8 cellular contexts compared by ENCODE assay signal in the genomic region with DNA sequence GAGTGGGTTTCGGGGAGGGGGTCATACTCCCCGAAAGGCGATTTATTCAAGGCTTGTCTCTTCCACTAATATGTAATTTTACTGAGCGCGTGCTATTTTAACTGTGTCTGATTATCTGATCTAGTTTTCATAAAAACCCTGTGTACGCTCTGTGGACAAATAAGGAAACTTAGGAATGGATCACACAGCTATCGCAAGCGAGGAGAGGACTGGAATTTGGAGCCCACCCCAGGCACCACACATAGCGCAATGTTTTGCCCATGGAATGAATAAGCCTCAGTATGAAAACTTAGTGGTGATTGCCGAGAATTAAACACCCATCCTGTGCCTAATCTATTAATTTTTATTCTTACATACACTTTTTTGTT. TPM values are rescaled to one million over a fixed set of nuclear protein-coding genes. Genes with fewer than 3 reads are reported as not detected.
DNase-seq lines count a peak whose midpoint lies in the region; ATAC-seq and TF ChIP-seq lines count a peak whose summit lies in the region.

No MANE protein-coding gene starts in this region.

- peak overlapping the region; percentile 97 for H3K9ac ChIP-seq in mesenchymal stem cell (ENCODE audit: low read length)

- 3% methylated on average over 6 of the region's 10 CpGs for WGBS in mesenchymal stem cell

- peak overlapping the region; percentile 74 for H3K4me2 ChIP-seq in mesenchymal stem cell (ENCODE audit: low read length, poor library complexity, severe bottlenecking)

- no peak overlapping the region for H2AK5ac ChIP-seq in mesenchymal stem cell (ENCODE audit: low read length, severe bottlenecking)

- peaks cover 3% of the 10 kb centered on the region for H3K79me1 ChIP-seq in mesenchymal stem cell (replicated peaks; ENCODE audit: low read length, poor library complexity, severe bottlenecking)

- peaks cover 26 to 39% of the 10 kb centered on the region in 2 experiments for H3K36me3 ChIP-seq in mesenchymal stem cell (ENCODE audit: control insufficient read depth in 1 of 2, insufficient read depth in 2 of 2, low read depth in 1 of 2, low read length in 2 of 2)

- DNase-seq in NCI-H1105 treated with DMSO at 0.1 percent for 48 hours (lab: John Stamatoyannopoulos, UW) (peak; percentile 50), NCI-H1105 (lab: John Stamatoyannopoulos, UW) (no peak), NCI-H146 treated with DMSO at 0.1 percent for 48 hours (lab: John Stamatoyannopoulos, UW; ENCODE audit: unreplicated experiment) (peak; percentile 47), choroid plexus epithelial cell (ENCODE audit: low read depth) (peak; percentile 54), mesenchymal stem cell (no peak), NOMO-1 treated with dmso at 0.1 percent for 144 hours (lab: John Stamatoyannopoulos, UW; ENCODE audit: unreplicated experiment) (no peak)
- no peak for DNase-seq in stimulated activated CD4-positive, alpha-beta T cell treated with anti-CD3 and anti-CD28 coated beads, Interleukin-2, amount 100 ng/mL, for 48 hours

- no peak overlapping the region for H3K4ac ChIP-seq in mesenchymal stem cell (ENCODE audit: low read depth in 1 of 2, low read length in 2 of 2)

- no peak overlapping the region for H4K91ac ChIP-seq in mesenchymal stem cell (ENCODE audit: low read length)

- no peak overlapping the region for H2BK12ac ChIP-seq in mesenchymal stem cell (ENCODE audit: low read length in 2 of 2)

- H3K23ac ChIP-seq in mesenchymal stem cell (ENCODE audit: low read length in 2 of 2) = no peak overlapping the region

- no peak overlapping the region for H3K14ac ChIP-seq in mesenchymal stem cell (ENCODE audit: low read length in 2 of 2)

- no peak for TF ChIP-seq CTCF in choroid plexus epithelial cell (conservative IDR thresholded peaks at IDR 0.05; ENCODE audit: low read depth, low read length)

- no peak for ATAC-seq in GM18517 (IDR thresholded peaks at IDR 0.05; ENCODE audit: unreplicated experiment)

- peak overlapping the region; percentile 58 for H2AFZ ChIP-seq in mesenchymal stem cell (ENCODE audit: low read depth, low read length)

- peak overlapping the region; percentile 79 for H4K8ac ChIP-seq in mesenchymal stem cell (ENCODE audit: low read length)

- H3K9me3 ChIP-seq in mesenchymal stem cell (ENCODE audit: control insufficient read depth, low read length) = no peaks in the 10 kb centered on the region

- peaks cover 16% of the 10 kb centered on the region for H3K4me1 ChIP-seq in mesenchymal stem cell (ENCODE audit: control insufficient read depth, insufficient read depth, low read depth, low read length)

- H3K18ac ChIP-seq in mesenchymal stem cell (ENCODE audit: low read depth in 1 of 2, low read length in 2 of 2) = peak overlapping the region; percentile 8 to 71

- H3K4me3 ChIP-seq in choroid plexus epithelial cell (ENCODE audit: low read depth, low read length) (peak overlapping the region; percentile 93), mesenchymal stem cell (ENCODE audit: insufficient read depth in 1 of 2, low read depth in 1 of 2, low read length in 2 of 2) (peak overlapping the region; percentile 51 to 93)

- H2BK120ac ChIP-seq in mesenchymal stem cell (ENCODE audit: low read depth, low read length) = no peak overlapping the region

- no peaks in the 10 kb centered on the region for H3K27me3 ChIP-seq in mesenchymal stem cell (ENCODE audit: control insufficient read depth in 1 of 2, insufficient read depth in 1 of 2, low read length in 2 of 2)

- no peak overlapping the region for H2BK15ac ChIP-seq in mesenchymal stem cell (ENCODE audit: low read depth, poor library complexity, severe bottlenecking)

- H3K27ac ChIP-seq in mesenchymal stem cell (ENCODE audit: low read length, poor library complexity, severe bottlenecking) = peak overlapping the region; percentile 53

- peak overlapping the region; percentile 61 for H2BK5ac ChIP-seq in mesenchymal stem cell (ENCODE audit: low read depth, low read length, poor library complexity, severe bottlenecking)

RNA-seq across cellular contexts. Expression of gene RAB42, which starts 9.8 kb away (rescaled TPM):
- polyA plus RNA-seq in mesenchymal stem cell (2013, experiment 1 of 2) = 4.8 TPM
- 4.9 TPM for polyA plus RNA-seq in mesenchymal stem cell (2013, experiment 2 of 2)

RNA-seq across cellular contexts. Expression of gene TRNAU1AP, which starts 29.3 kb away (rescaled TPM):
- 18.3 TPM for polyA plus RNA-seq in mesenchymal stem cell (2013, experiment 1 of 2)
- polyA plus RNA-seq in mesenchymal stem cell (2013, experiment 2 of 2) = 16.2 TPM

Comparison
In these comparisons a context has a peak if more than half of its experiments do, and no peak if none do; other contexts are left out.
1. DNase-seq: peak in NCI-H1105 treated with DMSO at 0.1 percent for 48 hours (single experiment), NCI-H146 treated with DMSO at 0.1 percent for 48 hours (single experiment) and choroid plexus epithelial cell (single experiment); none in NCI-H1105 (single experiment), mesenchymal stem cell (single experiment), NOMO-1 treated with dmso at 0.1 percent for 144 hours (single experiment) and stimulated activated CD4-positive, alpha-beta T cell treated with anti-CD3 and anti-CD28 coated beads, Interleukin-2, amount 100 ng/mL, for 48 hours (0 of 2).